Comparison of ENCODE assay signal across 8 cellular contexts in the genomic region with DNA sequence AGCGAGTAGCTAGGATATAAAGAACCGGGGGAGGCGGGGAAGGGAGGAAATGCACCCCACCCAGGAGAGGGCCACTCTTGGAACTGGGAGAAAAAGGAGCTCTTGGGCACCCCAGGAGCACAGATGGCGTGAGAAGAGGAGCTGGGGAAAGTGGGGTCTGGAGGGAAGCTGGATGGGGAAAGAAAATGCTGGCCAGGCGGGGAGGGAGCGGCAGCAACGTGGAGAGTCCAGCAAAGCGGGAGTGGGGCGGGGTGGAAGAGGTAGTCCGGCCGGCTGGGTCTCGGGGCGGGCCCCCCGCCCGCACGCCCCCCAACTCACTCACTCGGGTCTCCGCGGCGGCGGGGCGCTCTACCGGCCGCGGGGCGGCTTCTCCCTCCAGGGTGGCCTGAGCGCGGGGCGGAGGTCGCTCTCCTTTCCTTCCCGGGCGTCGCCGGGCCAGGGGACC. TPM values are rescaled to one million over a fixed set of nuclear protein-coding genes. Genes with fewer than 3 reads are reported as not detected.
A peak's percentile ranks its signal among the peaks of the same experiment; 100 is the strongest.
DNase-seq lines count a peak whose midpoint lies in the region; ATAC-seq and TF ChIP-seq lines count a peak whose summit lies in the region.

No MANE protein-coding gene starts in this region.

- H3K27me3 Mint-ChIP-seq in T-helper 2 cell treated with Interferon-gamma antibody and Interleukin-4, amounts not matched to agents 5 μg/mL and 100 μg/mL, for 36 hours (ENCODE audit: low read depth) = no peaks in the 10 kb centered on the region
- H3K27me3 Mint-ChIP-seq in nephron (ENCODE audit: low read depth) = no peaks in the 10 kb centered on the region

- H3K9me3 Mint-ChIP-seq in T-helper 2 cell treated with Interferon-gamma antibody and Interleukin-4, amounts not matched to agents 5 μg/mL and 100 μg/mL, for 36 hours = no peaks in the 10 kb centered on the region
- H3K9me3 Mint-ChIP-seq in nephron = no peaks in the 10 kb centered on the region

- H3K36me3 Mint-ChIP-seq in T-helper 2 cell treated with Interferon-gamma antibody and Interleukin-4, amounts not matched to agents 5 μg/mL and 100 μg/mL, for 36 hours (ENCODE audit: low read depth) = peaks cover 7% of the 10 kb centered on the region
- H3K36me3 Mint-ChIP-seq in nephron (ENCODE audit: low read depth) = peaks cover 21% of the 10 kb centered on the region

- H3K27ac Mint-ChIP-seq in T-helper 2 cell treated with Interferon-gamma antibody and Interleukin-4, amounts not matched to agents 5 μg/mL and 100 μg/mL, for 36 hours = peak overlapping the region; percentile 97
- H3K27ac Mint-ChIP-seq in nephron = peak overlapping the region; percentile 93 to 100 (median 99)

- peaks cover 16% of the 10 kb centered on the region for H3K4me1 Mint-ChIP-seq in T-helper 2 cell treated with Interferon-gamma antibody and Interleukin-4, amounts not matched to agents 5 μg/mL and 100 μg/mL, for 36 hours (ENCODE audit: low read depth)
- H3K4me1 Mint-ChIP-seq in nephron = peaks cover 26% of the 10 kb centered on the region

- ATAC-seq in GM21526 (IDR thresholded peaks at IDR 0.05; ENCODE audit: low FRiP score, unreplicated experiment) = no peak

- DNase-seq in NCI-H2171 treated with DMSO at 0.1 percent for 48 hours (lab: John Stamatoyannopoulos, UW) = peak; percentile 19
- DNase-seq in NCI-H2171 (lab: John Stamatoyannopoulos, UW) = no peak
- DNase-seq in T-helper 2 cell treated with Interferon-gamma antibody and Interleukin-4, amounts not matched to agents 5 μg/mL and 100 μg/mL, for 36 hours (ENCODE audit: low spot score) = no peak
- no peak for DNase-seq in epithelial cell of proximal tubule (ENCODE audit: low read depth)
- DNase-seq in NCI-H2196 treated with DMSO at 0.1 percent for 48 hours (lab: John Stamatoyannopoulos, UW; ENCODE audit: unreplicated experiment) = no peak
- DNase-seq in SKM-1 (lab: John Stamatoyannopoulos, UW; ENCODE audit: unreplicated experiment) = no peak

- no peak for TF ChIP-seq CTCF in epithelial cell of proximal tubule (conservative IDR thresholded peaks at IDR 0.05; ENCODE audit: low read depth, low read length)
- TF ChIP-seq CTCF in nephron (IDR thresholded peaks at IDR 0.05; ENCODE audit: unreplicated experiment in 3 of 3) = no peak

- H3K4me3 Mint-ChIP-seq in T-helper 2 cell treated with Interferon-gamma antibody and Interleukin-4, amounts not matched to agents 5 μg/mL and 100 μg/mL, for 36 hours = peak overlapping the region; percentile 89
- H3K4me3 Mint-ChIP-seq in nephron = peak overlapping the region; percentile 99 to 100 (median 99)

- H3K4me3 ChIP-seq in epithelial cell of proximal tubule (ENCODE audit: low read depth, low read length) = peak overlapping the region; percentile 92

RNA-seq across cellular contexts. Expression of a gene that starts 0.5 kb away (rescaled TPM):
- 31.8 and 33.4 TPM in 2 replicates for total RNA-seq in epithelial cell of proximal tubule

RNA-seq across cellular contexts. Expression of a gene that starts 22.4 kb away (rescaled TPM):
- total RNA-seq in epithelial cell of proximal tubule = 61.1 and 82.3 TPM in 2 replicates

RNA-seq across cellular contexts. Expression of a gene that starts 22.8 kb away (rescaled TPM):
- total RNA-seq in epithelial cell of proximal tubule = 58.8 and 81.8 TPM in 2 replicates
